31 cellular contexts compared by ENCODE assay signal in genomic region chr16:14464796-14465195, GRCh38.
"Had no signal": no experiment of that assay in that cellular context is flagged by ENCODE, and none has a peak within 500 bp of the region (broad histone marks: within the 10 kb centered on the region; RNA-seq: fewer than 3 reads in every experiment).

No MANE protein-coding gene starts in this region.

- H3K27ac ChIP-seq: adrenal gland, body of pancreas, cardiac muscle cell, colonic mucosa, esophagus muscularis mucosa, foreskin keratinocyte, gastrocnemius medialis, heart left ventricle had no signal

- H3K4me3 Mint-ChIP-seq: activated CD4-positive, alpha-beta memory T cell treated with anti-CD3 and anti-CD28 coated beads for 36 hours; activated CD4-positive, alpha-beta T cell treated with anti-CD3 and anti-CD28 coated beads for 36 hours; activated CD4-positive, alpha-beta T cell treated with anti-CD3 and anti-CD28 coated beads, Interleukin-2, amount 10 ng/mL, durations not matched to agents 24 days and 14 days; activated CD8-positive, alpha-beta memory T cell treated with anti-CD3 and anti-CD28 coated beads, Interleukin-2, amount 10 ng/mL, durations not matched to agents 7 days and 5 days; activated CD8-positive, alpha-beta T cell treated with anti-CD3 and anti-CD28 coated beads, Interleukin-2, amount 10 ng/mL, durations not matched to agents 7 days and 5 days; activated naive CD4-positive, alpha-beta T cell treated with anti-CD3 and anti-CD28 coated beads, Interleukin-2, amount 50 U/mL, for 24 hours; activated naive CD8-positive, alpha-beta T cell treated with anti-CD3 and anti-CD28 coated beads for 36 hours; activated naive CD8-positive, alpha-beta T cell treated with anti-CD3 and anti-CD28 coated beads, Interleukin-2, amount 50 U/mL, for 24 hours; activated T-cell treated with anti-CD3 and anti-CD28 coated beads, Interleukin-2, amount 50 U/mL, for 72 hours had no signal

- H3K4me1 Mint-ChIP-seq: activated naive CD8-positive, alpha-beta T cell treated with anti-CD3 and anti-CD28 coated beads, Interleukin-2, amount 50 U/mL, for 24 hours had no signal

- H3K9me3 Mint-ChIP-seq: activated CD4-positive, alpha-beta T cell treated with anti-CD3 and anti-CD28 coated beads, Interleukin-2, amount 10 ng/mL, durations not matched to agents 24 days and 14 days had no signal

- H3K27ac Mint-ChIP-seq: activated CD4-positive, alpha-beta memory T cell treated with anti-CD3 and anti-CD28 coated beads for 36 hours; activated CD4-positive, alpha-beta T cell treated with anti-CD3 and anti-CD28 coated beads for 36 hours; activated CD4-positive, alpha-beta T cell treated with anti-CD3 and anti-CD28 coated beads, Interleukin-2, amount 10 ng/mL, durations not matched to agents 24 days and 14 days; activated CD8-positive, alpha-beta memory T cell treated with anti-CD3 and anti-CD28 coated beads, Interleukin-2, amount 10 ng/mL, durations not matched to agents 7 days and 5 days; activated CD8-positive, alpha-beta T cell treated with anti-CD3 and anti-CD28 coated beads, Interleukin-2, amount 10 ng/mL, durations not matched to agents 7 days and 5 days; activated naive CD4-positive, alpha-beta T cell treated with anti-CD3 and anti-CD28 coated beads, Interleukin-2, amount 50 U/mL, for 24 hours; activated naive CD8-positive, alpha-beta T cell treated with anti-CD3 and anti-CD28 coated beads for 36 hours; activated naive CD8-positive, alpha-beta T cell treated with anti-CD3 and anti-CD28 coated beads, Interleukin-2, amount 50 U/mL, for 24 hours; activated T-cell treated with anti-CD3 and anti-CD28 coated beads, Interleukin-2, amount 50 U/mL, for 72 hours had no signal

- DNase-seq: activated CD4-positive, alpha-beta memory T cell treated with anti-CD3 and anti-CD28 coated beads for 36 hours; activated CD4-positive, alpha-beta T cell treated with anti-CD3 and anti-CD28 coated beads for 36 hours; activated CD4-positive, alpha-beta T cell treated with anti-CD3 and anti-CD28 coated beads, Interleukin-2, amount 10 ng/mL, durations not matched to agents 24 days and 14 days; activated CD4-positive, CD25-positive, alpha-beta regulatory T cell; activated CD4-positive, CD25-positive, alpha-beta regulatory T cell treated with anti-CD3 and anti-CD28 coated beads, Interleukin-2, amount 50 U/mL, for 72 hours; activated CD8-positive, alpha-beta memory T cell treated with anti-CD3 and anti-CD28 coated beads, Interleukin-2, amount 10 ng/mL, durations not matched to agents 7 days and 5 days; activated CD8-positive, alpha-beta memory T cell treated with anti-CD3 and anti-CD28 coated beads, Interleukin-2, amount 50 U/mL, for 4 hours; activated CD8-positive, alpha-beta T cell treated with anti-CD3 and anti-CD28 coated beads, Interleukin-2, amount 10 ng/mL, durations not matched to agents 7 days and 5 days; activated gamma-delta T cell; activated naive CD4-positive, alpha-beta T cell; activated naive CD8-positive, alpha-beta T cell treated with anti-CD3 and anti-CD28 coated beads for 36 hours; activated naive CD8-positive, alpha-beta T cell treated with anti-CD3 and anti-CD28 coated beads, Interleukin-2, amount 50 U/mL, for 24 hours; activated T-cell treated with anti-CD3 and anti-CD28 coated beads, Interleukin-2, amount 50 U/mL, for 1 hour; activated T-cell treated with anti-CD3 and anti-CD28 coated beads, Interleukin-2, amount 50 U/mL, for 72 hours; adrenal gland; amygdala; aorta; body of pancreas; central memory CD4-positive, alpha-beta T cell; cerebellar nuclear complex; colonic mucosa; effector CD8-positive, alpha-beta T cell; erythroblast; foreskin keratinocyte; gastrocnemius medialis; glutamatergic neuron; heart left ventricle; T-helper 2 cell had no signal

- ATAC-seq: activated CD4-positive, alpha-beta T cell treated with anti-CD3 and anti-CD28 coated beads for 36 hours; activated CD8-positive, alpha-beta memory T cell treated with anti-CD3 and anti-CD28 coated beads, Interleukin-2, amount 10 ng/mL, durations not matched to agents 7 days and 5 days; activated CD8-positive, alpha-beta T cell treated with anti-CD3 and anti-CD28 coated beads, Interleukin-2, amount 10 ng/mL, durations not matched to agents 7 days and 5 days; activated naive CD8-positive, alpha-beta T cell treated with anti-CD3 and anti-CD28 coated beads, Interleukin-2, amount 50 U/mL, for 24 hours; activated T-cell treated with anti-CD3 and anti-CD28 coated beads, Interleukin-2, amount 50 U/mL, for 72 hours; body of pancreas; foreskin keratinocyte; gastrocnemius medialis; heart left ventricle had no signal

- H3K27me3 Mint-ChIP-seq: activated CD4-positive, alpha-beta memory T cell treated with anti-CD3 and anti-CD28 coated beads for 36 hours; activated CD4-positive, alpha-beta T cell treated with anti-CD3 and anti-CD28 coated beads for 36 hours; activated CD4-positive, alpha-beta T cell treated with anti-CD3 and anti-CD28 coated beads, Interleukin-2, amount 10 ng/mL, durations not matched to agents 24 days and 14 days; activated CD8-positive, alpha-beta memory T cell treated with anti-CD3 and anti-CD28 coated beads, Interleukin-2, amount 10 ng/mL, durations not matched to agents 7 days and 5 days; activated naive CD4-positive, alpha-beta T cell treated with anti-CD3 and anti-CD28 coated beads, Interleukin-2, amount 50 U/mL, for 24 hours; activated naive CD8-positive, alpha-beta T cell treated with anti-CD3 and anti-CD28 coated beads for 36 hours; activated naive CD8-positive, alpha-beta T cell treated with anti-CD3 and anti-CD28 coated beads, Interleukin-2, amount 50 U/mL, for 24 hours had no signal
